28 cellular contexts compared by ENCODE assay signal in the genomic region with DNA sequence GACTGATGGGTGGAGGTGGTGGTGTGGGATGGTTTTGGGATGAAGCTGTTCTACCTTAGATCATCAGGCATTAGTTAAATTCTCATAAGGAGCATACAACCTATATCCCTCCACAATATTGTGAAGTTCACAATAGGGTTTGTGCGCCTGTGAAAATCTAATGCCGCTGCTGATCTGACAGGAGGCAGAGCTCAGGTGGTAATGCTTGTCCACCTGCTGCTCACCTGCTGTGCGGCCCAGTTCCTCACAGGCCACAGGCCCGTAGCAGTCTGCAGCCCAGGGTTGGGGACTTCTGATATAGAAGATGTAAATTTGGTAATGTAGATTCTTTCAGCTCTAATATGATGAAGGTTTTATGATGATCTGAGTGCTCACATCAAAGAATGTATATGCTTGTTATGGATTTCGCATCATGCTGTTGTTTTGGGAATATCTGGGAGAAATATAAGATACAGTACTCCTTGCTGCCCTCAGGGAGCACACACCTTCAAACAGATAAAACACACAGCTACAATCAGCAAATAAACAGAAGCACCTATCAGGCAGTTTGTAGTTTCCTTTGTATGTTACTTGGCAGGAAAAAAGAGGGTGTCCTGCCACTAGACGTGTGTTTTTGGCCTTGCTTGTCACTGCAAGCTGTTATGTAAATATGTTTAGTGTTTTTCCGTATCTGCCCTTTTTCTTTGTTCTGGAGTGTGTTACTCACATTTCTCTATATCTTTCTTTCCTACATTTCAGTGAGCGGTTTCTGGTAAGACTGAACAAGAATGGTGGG.
"Had no signal": no experiment of that assay in that cellular context is flagged by ENCODE, and none has a peak within 500 bp of the region (broad histone marks: within the 10 kb centered on the region; RNA-seq: fewer than 3 reads in every experiment).

No MANE protein-coding gene starts in this region.

- H3K27me3 ChIP-seq: SJCRH30 had no signal

- H3K4me3 ChIP-seq: PC-9, SJCRH30, SK-N-MC had no signal

- H3K4me1 ChIP-seq: SJCRH30 had no signal

- H3K9me3 ChIP-seq: SJCRH30 had no signal

- DNase-seq: Karpas-422, KBM-7, MM.1S, MV-4-11, NCI-H1092, NCI-H1105, NCI-H1417 treated with DMSO at 0.1 percent for 48 hours, NCI-H1436 treated with DMSO at 0.1 percent for 48 hours, NCI-H1694 treated with DMSO at 0.1 percent for 48 hours, NCI-H1930, NCI-H2029 treated with DMSO at 0.1 percent for 48 hours, NCI-H2081 treated with DMSO at 0.1 percent for 48 hours, NCI-H2107, NCI-H2171, NCI-H226, NCI-H446 treated with DMSO at 0.1 percent for 48 hours, NCI-H510A treated with DMSO at 0.1 percent for 48 hours, NCI-H524 treated with DMSO at 0.1 percent for 48 hours, NCI-H526 treated with DMSO at 0.1 percent for 48 hours, NCI-H774, PC-9, SHP77, SIG-M5, SJCRH30, T-helper 1 cell had no signal

- H3K27ac ChIP-seq: KMS-11, PC-9, RWPE1, SJCRH30, SK-N-MC had no signal

- H3K36me3 ChIP-seq: SJCRH30 had no signal
